In genomic region chr1:200307755-200308066, GRCh38 we compare ENCODE assay signal across 8 cellular contexts.
"Had no signal": no experiment of that assay in that cellular context is flagged by ENCODE, and none has a peak within 500 bp of the region (broad histone marks: within the 10 kb centered on the region; RNA-seq: fewer than 3 reads in every experiment).

No MANE protein-coding gene starts in this region.

- H3K36me3 ChIP-seq: neutrophil, stomach, vagina had no signal

- H3K4me1 ChIP-seq: vagina had no signal

- H3K9me3 Mint-ChIP-seq: activated CD4-positive, alpha-beta memory T cell treated with anti-CD3 and anti-CD28 coated beads, Interleukin-2, amount 10 ng/mL, durations not matched to agents 7 days and 5 days; activated naive CD4-positive, alpha-beta T cell treated with anti-CD3 and anti-CD28 coated beads for 36 hours had no signal

- DNase-seq: activated CD4-positive, alpha-beta memory T cell treated with anti-CD3 and anti-CD28 coated beads, Interleukin-2, amount 10 ng/mL, durations not matched to agents 7 days and 5 days; effector CD8-positive, alpha-beta T cell; kidney; stomach had no signal

- H3K27ac Mint-ChIP-seq: activated CD4-positive, alpha-beta memory T cell treated with anti-CD3 and anti-CD28 coated beads, Interleukin-2, amount 10 ng/mL, durations not matched to agents 7 days and 5 days; activated naive CD4-positive, alpha-beta T cell treated with anti-CD3 and anti-CD28 coated beads for 36 hours had no signal

- H3K4me3 ChIP-seq: coronary artery, stomach, vagina had no signal

- H3K27me3 ChIP-seq: neutrophil, stomach, vagina had no signal

- H3K9me3 ChIP-seq: neutrophil, stomach, vagina had no signal

- H3K27ac ChIP-seq: coronary artery, neutrophil, stomach, vagina had no signal
